Comparison of ENCODE assay signal across 8 cellular contexts in the genomic region with DNA sequence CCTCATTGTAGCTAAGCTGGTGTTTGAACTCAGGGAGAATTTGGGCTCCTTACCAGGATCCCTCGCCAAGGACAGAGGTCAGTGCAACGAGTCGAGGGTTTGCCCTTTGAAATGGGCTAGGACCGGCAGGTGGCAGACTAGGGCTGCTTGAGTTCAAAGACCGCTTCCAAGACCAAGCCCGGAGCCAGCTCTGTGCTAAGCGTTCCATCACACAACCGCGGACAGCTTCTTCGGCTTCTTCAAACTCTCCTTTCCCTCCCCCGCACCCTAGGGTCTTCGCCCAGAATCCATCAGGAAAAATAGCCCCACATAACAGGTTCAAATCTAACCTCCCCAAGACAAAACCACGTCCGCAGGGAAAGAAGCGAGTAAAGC. TPM values are rescaled to one million over a fixed set of nuclear protein-coding genes. Genes with fewer than 3 reads are reported as not detected.
A peak's percentile ranks its signal among the peaks of the same experiment; 100 is the strongest.
DNase-seq lines count a peak whose midpoint lies in the region; ATAC-seq and TF ChIP-seq lines count a peak whose summit lies in the region.

No MANE protein-coding gene starts in this region.

- H2AFZ ChIP-seq in MM.1S (ENCODE audit: low read length) (peak overlapping the region; percentile 70), parathyroid adenoma (peak overlapping the region; percentile 97)

- H4K20me1 ChIP-seq in MM.1S (ENCODE audit: insufficient read depth, low read length): no peaks in the 10 kb centered on the region

- peak overlapping the region; percentile 89 for H3K4me2 ChIP-seq in MM.1S (ENCODE audit: low read depth, low read length)
- peak overlapping the region; percentile 87 for H3K4me2 ChIP-seq in parathyroid adenoma (ENCODE audit: low read length)

- peaks cover 4% of the 10 kb centered on the region; the same call in 1 of the 2 replicates for H3F3A ChIP-seq in MM.1S (ENCODE audit: insufficient read depth, low read length)

- H3K4me3 ChIP-seq in MM.1S (ENCODE audit: low read length) (peak overlapping the region; percentile 63), adipocyte (ENCODE audit: low read length) (peak overlapping the region; percentile 84), heart right ventricle (peak overlapping the region; percentile 43 to 78 (median 62)), parathyroid adenoma (ENCODE audit: low read depth, low read length) (peak overlapping the region; percentile 60), upper lobe of left lung (peak overlapping the region; percentile 46 to 73 (median 65))

- no peak for TF ChIP-seq POLR2A in upper lobe of left lung (IDR thresholded peaks at IDR 0.05)

- H3K27me3 ChIP-seq in MM.1S (replicated peaks; ENCODE audit: insufficient read depth, low read length) (no peaks in the 10 kb centered on the region), adipocyte (replicated peaks; ENCODE audit: control insufficient read depth, insufficient read depth, low read length) (peaks cover 10% of the 10 kb centered on the region), heart right ventricle (no peaks in the 10 kb centered on the region), parathyroid adenoma (ENCODE audit: control insufficient read depth, insufficient read depth, low read length) (no peaks in the 10 kb centered on the region), upper lobe of left lung (no peaks in the 10 kb centered on the region)

- H3K36me3 ChIP-seq in MM.1S (replicated peaks; ENCODE audit: insufficient read depth, low read length) (no peaks in the 10 kb centered on the region), adipocyte (ENCODE audit: control insufficient read depth, insufficient read depth, low read length, severe bottlenecking) (no peaks in the 10 kb centered on the region), heart right ventricle (no peaks in the 10 kb centered on the region), parathyroid adenoma (ENCODE audit: control insufficient read depth, insufficient read depth, low read length) (no peaks in the 10 kb centered on the region), upper lobe of left lung (no peaks in the 10 kb centered on the region)

- H3K9ac ChIP-seq in MM.1S (ENCODE audit: low read length) (no peak overlapping the region; the same call in 1 of the 2 replicates), adipocyte (ENCODE audit: low read length) (peak overlapping the region; percentile 85), parathyroid adenoma (no peak overlapping the region)

- ATAC-seq in GM21786 (IDR thresholded peaks at IDR 0.05; ENCODE audit: unreplicated experiment): peak; percentile 91
- ATAC-seq in heart right ventricle: peak; percentile 81 to 95 (median 89)
- ATAC-seq in upper lobe of left lung (ENCODE audit: low FRiP score in 2 of 2): peak; percentile 94 to 96

- TF ChIP-seq EP300 in upper lobe of left lung (IDR thresholded peaks at IDR 0.05): no peak

- H3K79me2 ChIP-seq in MM.1S (ENCODE audit: low read length) (no peaks in the 10 kb centered on the region), parathyroid adenoma (peaks cover 8% of the 10 kb centered on the region)

- H3K27ac ChIP-seq in MM.1S (ENCODE audit: low read length) (no peak overlapping the region), heart right ventricle (peak overlapping the region in 9 of 10 donors; percentile 40 to 84 (median 78)), parathyroid adenoma (peak overlapping the region; percentile 93), upper lobe of left lung (peak overlapping the region; percentile 76 to 88 (median 84))

- DNase-seq in DMS79 treated with DMSO at 0.1 percent for 48 hours (lab: John Stamatoyannopoulos, UW) (peak; percentile 90), MM.1S (peak; percentile 75), SW 1271 (lab: John Stamatoyannopoulos, UW) (peak; percentile 35 to 80), adipocyte (ENCODE audit: low read depth) (peak; percentile 93), heart right ventricle (peak; percentile 81 to 89), upper lobe of left lung (peak in 1 of 2 donors; percentile 92)

- no peaks in the 10 kb centered on the region for H3K9me3 ChIP-seq in MM.1S (replicated peaks; ENCODE audit: insufficient read depth, low read length)
- H3K9me3 ChIP-seq in adipocyte (ENCODE audit: control insufficient read depth, low read length): no peaks in the 10 kb centered on the region
- no peaks in the 10 kb centered on the region for H3K9me3 ChIP-seq in heart right ventricle
- H3K9me3 ChIP-seq in parathyroid adenoma (ENCODE audit: control insufficient read depth, low read length): no peaks in the 10 kb centered on the region
- H3K9me3 ChIP-seq in upper lobe of left lung: no peaks in the 10 kb centered on the region

- 0 to 1% methylated on average over 15 of the region's 15 CpGs for WGBS in heart right ventricle, 2 donors
- WGBS in upper lobe of left lung, 2 donors: 0 to 2% methylated on average over 7 to 15 of the region's 15 CpGs

- TF ChIP-seq CTCF in MM.1S (IDR thresholded peaks at IDR 0.05; ENCODE audit: low read length): peak; percentile 52
- TF ChIP-seq CTCF in heart right ventricle (IDR thresholded peaks at IDR 0.05): peak; percentile 61 to 88 (median 82)
- peak; percentile 82 for TF ChIP-seq CTCF in parathyroid adenoma (IDR thresholded peaks at IDR 0.05)
- peak; percentile 60 to 85 (median 72) for TF ChIP-seq CTCF in upper lobe of left lung (IDR thresholded peaks at IDR 0.05)

- H3K4me1 ChIP-seq in MM.1S (ENCODE audit: low read length) (0 out of 2 replicates have a peak, but pooled peaks cover 3% of the 10 kb centered on the region), adipocyte (ENCODE audit: control insufficient read depth, insufficient read depth, low read length) (peaks cover 22% of the 10 kb centered on the region), heart right ventricle (peaks cover 8 to 30% (median 20%) of the 10 kb centered on the region in 9 donors), parathyroid adenoma (peaks cover 8% of the 10 kb centered on the region), upper lobe of left lung (peaks cover 0 to 35% (median 15%) of the 10 kb centered on the region in 4 donors)

- no peaks in the 10 kb centered on the region for H3K9me2 ChIP-seq in MM.1S (replicated peaks; ENCODE audit: insufficient read depth, low read length)

- intact Hi-C loops in heart right ventricle (cut with DNase I): loop anchor here in 9 of 10 donors (1.0 to 10.0 kb wide), 5 partner anchors 75 to 397 kb away; no protein-coding TSS in a partner anchor

RNA-seq across cellular contexts. Expression of a gene that starts 0.7 kb away (rescaled TPM):
- total RNA-seq in heart right ventricle: 10 to 100 TPM in 1 of 10 donors, 1 to 10 TPM in 8, under 1 TPM in 1; 0.95 to 11.3 (median 3.4) TPM
- polyA plus RNA-seq in heart right ventricle: 1 to 10 TPM; 1.1 to 1.7 TPM
- total RNA-seq in upper lobe of left lung: 10 to 100 TPM; 19.4 to 41.3 (median 31.8) TPM

RNA-seq across cellular contexts. Expression of a gene that starts 55.4 kb away (rescaled TPM):
- total RNA-seq in heart right ventricle: 1 to 10 TPM in 3 of 10 donors, under 1 TPM in 2, not detected in 5; 0.34 to 3.3 (median 1.3) TPM
- 1 to 10 TPM; 1.7 TPM for polyA plus RNA-seq in heart right ventricle
- total RNA-seq in upper lobe of left lung: 10 to 100 TPM in 5 of 6 donors, 1 to 10 TPM in 1; 5.4 to 25.1 (median 10.8) TPM
